Comparison of ENCODE assay signal across 30 cellular contexts in genomic region chr2:60000681-60001080, GRCh38.
"Had no signal": no experiment of that assay in that cellular context is flagged by ENCODE, and none has a peak within 500 bp of the region (broad histone marks: within the 10 kb centered on the region; RNA-seq: fewer than 3 reads in every experiment).

No MANE protein-coding gene starts in this region.

- H3K4me3 Mint-ChIP-seq: mesothelial cell of epicardium; naive B cell; natural killer cell; nephron progenitor cell; neural progenitor cell; stimulated activated naive B cell treated with anti-CD40 and anti-IgM and Interleukin-4, amounts not matched to agents 10 μg/mL and 1 μg/mL and 100 μg/mL, for 72 hours had no signal

- H3K9me3 Mint-ChIP-seq: mesothelial cell of epicardium; naive B cell; natural killer cell; nephron progenitor cell; neural progenitor cell; stimulated activated naive B cell treated with anti-CD40 and anti-IgM and Interleukin-4, amounts not matched to agents 10 μg/mL and 1 μg/mL and 100 μg/mL, for 72 hours had no signal

- H3K4me1 ChIP-seq: left lung, lower lobe of right lung, parathyroid adenoma, psoas muscle, right atrium auricular region, right lobe of liver, stomach, testis, transverse colon, uterus had no signal

- H3K27ac ChIP-seq: hepatocyte, left lung, lower lobe of right lung, neural progenitor cell, neutrophil, parathyroid adenoma, psoas muscle, right atrium auricular region, right lobe of liver, skin epidermis, stomach, testis, thyroid gland, transverse colon, uterus had no signal

- H3K27me3 ChIP-seq: hepatocyte, left lung, neural progenitor cell, neutrophil, right atrium auricular region, right lobe of liver, stomach, testis, thyroid gland, transverse colon, uterus had no signal

- H3K36me3 ChIP-seq: left lung, lower lobe of right lung, neural progenitor cell, neutrophil, right atrium auricular region, right lobe of liver, stomach, thyroid gland, transverse colon, uterus had no signal

- H3K27me3 Mint-ChIP-seq: naive B cell; stimulated activated naive B cell treated with anti-CD40 and anti-IgM and Interleukin-4, amounts not matched to agents 10 μg/mL and 1 μg/mL and 100 μg/mL, for 72 hours had no signal

- H3K4me3 ChIP-seq: hepatocyte, left lung, lower lobe of right lung, neural progenitor cell, psoas muscle, right atrium auricular region, right lobe of liver, skin epidermis, stomach, testis, thyroid gland, transverse colon, uterus had no signal

- ATAC-seq: left colon; left lung; lower lobe of right lung; natural killer cell; psoas muscle; right lobe of liver; stimulated activated naive CD8-positive, alpha-beta T cell treated with anti-CD3 and anti-CD28 coated beads, Interleukin-15, Interleukin-2, amounts not matched to agents 100 U/mL and 50 U/mL, for 24 hours had no signal

- H3K4me1 Mint-ChIP-seq: natural killer cell had no signal

- H2AFZ ChIP-seq: hepatocyte, neural progenitor cell, parathyroid adenoma had no signal

- DNase-seq: kidney glomerular epithelial cell; left colon; left lung; lower lobe of right lung; mesendoderm; naive B cell; natural killer cell; nephron progenitor cell; occipital lobe; psoas muscle; right lobe of liver; stimulated activated CD4-positive, alpha-beta T cell treated with anti-CD3 and anti-CD28 coated beads, Interleukin-12 subunit alpha, Interleukin-12 subunit beta, amount 100 ng/mL, for 4 hours; stimulated activated CD4-positive, alpha-beta T cell treated with anti-CD3 and anti-CD28 coated beads, Interleukin-15, amount 100 ng/mL, for 24 hours; stimulated activated CD4-positive, alpha-beta T cell treated with anti-CD3 and anti-CD28 coated beads, Interleukin-2, amount 100 ng/mL, for 24 hours; stimulated activated CD4-positive, alpha-beta T cell treated with anti-CD3 and anti-CD28 coated beads, Interleukin-4, amount 100 ng/mL, for 1 hour; stimulated activated naive B cell treated with anti-CD40 and anti-IgM and Interleukin-4, amounts not matched to agents 10 μg/mL and 1 μg/mL and 100 μg/mL, for 72 hours; stimulated activated naive CD8-positive, alpha-beta T cell treated with anti-CD3 and anti-CD28 coated beads, Interleukin-15, Interleukin-2, amounts not matched to agents 100 U/mL and 50 U/mL, for 24 hours; stomach; testis; thyroid gland; transverse colon; uterus had no signal

- FAIRE-seq: keratinocyte had no signal

- H3K27ac Mint-ChIP-seq: mesothelial cell of epicardium, natural killer cell, nephron progenitor cell, neural progenitor cell had no signal

- H3K36me3 Mint-ChIP-seq: mesothelial cell of epicardium; naive B cell; natural killer cell; neural progenitor cell; stimulated activated naive B cell treated with anti-CD40 and anti-IgM and Interleukin-4, amounts not matched to agents 10 μg/mL and 1 μg/mL and 100 μg/mL, for 72 hours had no signal

- H3K4me2 ChIP-seq: hepatocyte, neural progenitor cell had no signal

- H3K9me3 ChIP-seq: left lung, lower lobe of right lung, neutrophil, psoas muscle, right atrium auricular region, right lobe of liver, stomach, testis, thyroid gland, transverse colon, uterus had no signal

- H3K79me2 ChIP-seq: hepatocyte, parathyroid adenoma had no signal

- H3K9ac ChIP-seq: neural progenitor cell, parathyroid adenoma had no signal
